32 cellular contexts compared by ENCODE assay signal in the genomic region with DNA sequence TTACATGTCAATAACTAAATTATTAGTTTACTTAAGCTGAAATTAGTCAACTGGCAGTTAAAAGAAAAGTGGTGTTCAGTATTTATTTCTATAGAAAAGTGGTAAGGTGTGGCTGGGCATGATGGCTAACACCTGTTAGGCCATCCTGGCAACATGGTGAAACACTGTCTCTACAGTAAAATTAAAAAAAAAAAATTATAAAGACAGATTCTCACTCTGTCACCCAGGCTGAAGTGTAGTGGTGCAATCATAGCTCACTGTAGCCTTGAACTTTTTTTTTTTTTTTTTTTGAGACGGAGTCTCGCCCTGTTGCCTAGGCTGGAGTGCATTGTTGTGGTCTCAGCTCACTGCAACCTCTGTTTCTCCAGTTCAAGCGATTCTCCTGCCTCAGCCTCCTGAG. TPM values are rescaled to one million over a fixed set of nuclear protein-coding genes. Genes with fewer than 3 reads are reported as not detected.
"Had no signal": no experiment of that assay in that cellular context is flagged by ENCODE, and none has a peak within 500 bp of the region (broad histone marks: within the 10 kb centered on the region; RNA-seq: fewer than 3 reads in every experiment).

No MANE protein-coding gene starts in this region.

- H3K4me3 Mint-ChIP-seq: activated CD4-positive, alpha-beta T cell treated with anti-CD3 and anti-CD28 coated beads, Interleukin-2, amount 10 ng/mL, durations not matched to agents 24 days and 14 days; activated CD8-positive, alpha-beta T cell treated with anti-CD3 and anti-CD28 coated beads, Interleukin-2, amount 10 ng/mL, durations not matched to agents 7 days and 5 days; activated naive CD8-positive, alpha-beta T cell treated with anti-CD3 and anti-CD28 coated beads, Interleukin-2, amount 10 ng/mL, durations not matched to agents 7 days and 5 days; activated T-cell treated with anti-CD3 and anti-CD28 coated beads, Interleukin-2, amount 50 U/mL, for 4 hours; brain had no signal

- H3K9me3 Mint-ChIP-seq: activated CD4-positive, alpha-beta T cell treated with anti-CD3 and anti-CD28 coated beads, Interleukin-2, amount 10 ng/mL, durations not matched to agents 24 days and 14 days; activated naive CD8-positive, alpha-beta T cell treated with anti-CD3 and anti-CD28 coated beads, Interleukin-2, amount 10 ng/mL, durations not matched to agents 7 days and 5 days; activated T-cell treated with anti-CD3 and anti-CD28 coated beads, Interleukin-2, amount 50 U/mL, for 4 hours; brain had no signal

- ATAC-seq: activated CD8-positive, alpha-beta T cell treated with anti-CD3 and anti-CD28 coated beads, Interleukin-2, amount 10 ng/mL, durations not matched to agents 7 days and 5 days; activated T-cell treated with anti-CD3 and anti-CD28 coated beads, Interleukin-2, amount 50 U/mL, for 4 hours had no signal

- H3K27me3 Mint-ChIP-seq: activated CD4-positive, alpha-beta T cell treated with anti-CD3 and anti-CD28 coated beads, Interleukin-2, amount 10 ng/mL, durations not matched to agents 24 days and 14 days; activated naive CD8-positive, alpha-beta T cell treated with anti-CD3 and anti-CD28 coated beads, Interleukin-2, amount 10 ng/mL, durations not matched to agents 7 days and 5 days; brain had no signal

- DNase-seq: activated CD4-positive, alpha-beta T cell treated with anti-CD3 and anti-CD28 coated beads for 1 hour; activated CD4-positive, alpha-beta T cell treated with anti-CD3 and anti-CD28 coated beads, Interleukin-2, amount 10 ng/mL, durations not matched to agents 24 days and 14 days; activated CD4-positive, alpha-beta T cell treated with anti-CD3 and anti-CD28 coated beads, Interleukin-2, amount 50 U/mL, for 4 hours; activated CD4-positive, CD25-positive, alpha-beta regulatory T cell; activated CD8-positive, alpha-beta T cell treated with anti-CD3 and anti-CD28 coated beads, Interleukin-2, amount 10 ng/mL, durations not matched to agents 7 days and 5 days; activated effector memory CD4-positive, alpha-beta T cell treated with Interleukin-2 at 50 U/mL for 16 hours; activated naive CD4-positive, alpha-beta T cell treated with anti-CD3 and anti-CD28 coated beads, Interleukin-2, amount 50 U/mL, for 16 hours; activated naive CD8-positive, alpha-beta T cell treated with anti-CD3 and anti-CD28 coated beads, Interleukin-2, amount 10 ng/mL, durations not matched to agents 7 days and 5 days; activated T-cell treated with anti-CD3 and anti-CD28 coated beads, Interleukin-2, amount 50 U/mL, for 4 hours; adrenal gland; caudate nucleus; cerebellar nuclear complex; Kasumi-1; KG1; MG63; NCI-H1048; NCI-H1105 treated with DMSO at 0.1 percent for 48 hours; NCI-H1436; NCI-H1694; NCI-H1930; NCI-H2081 treated with DMSO at 0.1 percent for 48 hours; NCI-H345; NCI-H524 treated with DMSO at 0.1 percent for 48 hours; NCI-H82; OCI-M1; Right ventricle myocardium superior; SW 1271; T-helper 1 cell; T1000; WERI-Rb-1 had no signal

- H3K9me3 ChIP-seq: adrenal gland, MG63 had no signal

- H3K27ac Mint-ChIP-seq: activated CD4-positive, alpha-beta T cell treated with anti-CD3 and anti-CD28 coated beads, Interleukin-2, amount 10 ng/mL, durations not matched to agents 24 days and 14 days; activated naive CD8-positive, alpha-beta T cell treated with anti-CD3 and anti-CD28 coated beads, Interleukin-2, amount 10 ng/mL, durations not matched to agents 7 days and 5 days had no signal

RNA-seq across cellular contexts. Expression of a gene that starts 32.9 kb away (rescaled TPM):
- total RNA-seq: activated CD4-positive, alpha-beta T cell treated with anti-CD3 and anti-CD28 coated beads, Interleukin-2, amount 10 ng/mL, durations not matched to agents 24 days and 14 days; activated CD8-positive, alpha-beta T cell treated with anti-CD3 and anti-CD28 coated beads, Interleukin-2, amount 10 ng/mL, durations not matched to agents 7 days and 5 days; activated naive CD8-positive, alpha-beta T cell treated with anti-CD3 and anti-CD28 coated beads, Interleukin-2, amount 10 ng/mL, durations not matched to agents 7 days and 5 days; activated T-cell treated with anti-CD3 and anti-CD28 coated beads, Interleukin-2, amount 50 U/mL, for 4 hours; Right ventricle myocardium superior; T-helper 2 cell treated with Interferon-gamma antibody and Interleukin-4, amounts not matched to agents 100 ng/mL and 5 ng/mL, for 36 hours had no signal
